In the genomic region with DNA sequence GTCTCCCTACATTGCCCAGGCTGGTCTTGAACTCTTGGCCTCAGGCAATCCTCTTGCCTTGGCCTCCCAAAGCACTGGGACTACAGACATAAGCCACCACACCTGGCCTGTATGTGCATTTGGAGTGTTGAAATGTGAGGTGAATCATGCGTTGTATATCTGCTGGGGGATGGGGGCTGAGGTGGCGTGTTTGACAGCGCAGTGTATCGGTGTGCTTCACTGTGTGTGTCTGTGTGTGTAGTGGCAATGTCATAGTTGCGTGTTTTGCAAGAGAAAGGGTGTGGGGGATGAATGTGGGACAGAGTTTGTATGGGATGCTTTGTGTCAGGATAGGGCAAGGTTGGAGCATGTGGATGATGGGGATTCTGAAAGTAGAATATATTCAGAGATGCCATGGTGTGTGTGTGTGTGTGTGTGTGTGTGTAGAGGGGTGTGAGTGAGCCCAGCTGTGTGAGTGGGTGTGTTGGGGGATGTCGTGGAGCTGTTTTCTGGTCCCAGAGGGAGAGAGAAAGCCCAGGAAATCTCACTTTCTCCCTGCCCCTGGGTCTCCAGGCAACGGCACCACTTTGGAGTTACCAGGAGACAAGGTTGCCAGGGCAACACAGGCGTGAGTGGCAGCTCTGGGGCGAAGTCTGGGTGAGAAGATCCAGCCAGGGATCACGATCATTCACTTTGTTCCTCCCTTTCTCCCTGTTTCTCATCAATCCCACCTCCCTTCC, we compare ENCODE assay signal across 8 cellular contexts. TPM values are rescaled to one million over a fixed set of nuclear protein-coding genes. Genes with fewer than 3 reads are reported as not detected.
DNase-seq lines count a peak whose midpoint lies in the region; ATAC-seq lines count a peak whose summit lies in the region.

No MANE protein-coding gene starts in this region.

- ATAC-seq in GM19035 (IDR thresholded peaks at IDR 0.05; ENCODE audit: unreplicated experiment) (no peak), GM21529 (IDR thresholded peaks at IDR 0.05; ENCODE audit: unreplicated experiment) (no peak)

- no peaks in the 10 kb centered on the region for H3K27me3 ChIP-seq in MG63

- peaks cover 5% of the 10 kb centered on the region for H3K36me3 ChIP-seq in MG63

- H3K4me3 ChIP-seq in MG63 = no peak overlapping the region; the same call in 1 of the 2 replicates

- H3K9me3 ChIP-seq in MG63 = no peaks in the 10 kb centered on the region

- DNase-seq in COR-L47 (lab: John Stamatoyannopoulos, UW) (peak; percentile 89), MG63 (peak; percentile 44), SHP77 (lab: John Stamatoyannopoulos, UW) (peak; percentile 79 to 82), left kidney (ENCODE audit: low read depth, low spot score) (peak; percentile 92), GM19238 (ENCODE audit: insufficient read length, low spot score) (no peak)
- DNase-seq in activated effector memory CD4-positive, alpha-beta T cell treated with anti-CD3 and anti-CD28 coated beads, Interleukin-2, amount 50 U/mL, for 16 hours = no peak

RNA-seq across cellular contexts. Expression of gene SWSAP1, which starts 1.1 kb away (rescaled TPM):
- total RNA-seq in MG63 (2014; rRNA removed; shearing (Covaris generic); ENCODE audit: low replicate concordance) = 1.3 and 3.1 TPM in 2 replicates

RNA-seq across cellular contexts. Expression of gene EPOR, which starts 10.8 kb away (rescaled TPM):
- total RNA-seq in MG63 (2014; rRNA removed; shearing (Covaris generic); ENCODE audit: low replicate concordance) = 2.6 and 2.9 TPM in 2 replicates

RNA-seq across cellular contexts. Expression of gene PLPPR2, which starts 18.1 kb away (rescaled TPM):
- 3.9 and 12.3 TPM in 2 replicates for total RNA-seq in MG63 (2014; rRNA removed; shearing (Covaris generic); ENCODE audit: low replicate concordance)

RNA-seq across cellular contexts. Expression of gene CCDC159, which starts 27.0 kb away (rescaled TPM):
- 5.4 and 9.0 TPM in 2 replicates for total RNA-seq in MG63 (2014; rRNA removed; shearing (Covaris generic); ENCODE audit: low replicate concordance)

RNA-seq across cellular contexts. Expression of gene TMEM205, which starts 27.3 kb away (rescaled TPM):
- 139 and 195 TPM in 2 replicates for total RNA-seq in MG63 (2014; rRNA removed; shearing (Covaris generic); ENCODE audit: low replicate concordance)

Comparison
In these comparisons a context has a peak if more than half of its experiments do, and no peak if none do; other contexts are left out.
1. DNase-seq: peak in COR-L47 (single experiment), MG63 (single experiment), SHP77 (2 of 2) and left kidney (single experiment); none in activated effector memory CD4-positive, alpha-beta T cell treated with anti-CD3 and anti-CD28 coated beads, Interleukin-2, amount 50 U/mL, for 16 hours (single experiment) and GM19238 (single experiment).